Comparison of ENCODE assay signal across 36 cellular contexts in genomic region chr6:33823806-33824205, GRCh38. TPM values are rescaled to one million over a fixed set of nuclear protein-coding genes. Genes with fewer than 3 reads are reported as not detected.
"Had no signal": no experiment of that assay in that cellular context is flagged by ENCODE, and none has a peak within 500 bp of the region (broad histone marks: within the 10 kb centered on the region; RNA-seq: fewer than 3 reads in every experiment).

No MANE protein-coding gene starts in this region.

- ATAC-seq: effector memory CD8-positive, alpha-beta T cell; sciatic nerve; stimulated activated naive CD8-positive, alpha-beta T cell treated with anti-CD3 and anti-CD28 coated beads, Interleukin-15, amount 100 ng/mL, for 72 hours had no signal

- H3K4me2 ChIP-seq: neural progenitor cell, smooth muscle cell had no signal

- H3K36me3 Mint-ChIP-seq: memory B cell, naive B cell, neural progenitor cell had no signal

- DNase-seq: cortex of kidney; effector memory CD8-positive, alpha-beta T cell; erythroblast; esophagus squamous epithelium; glutamatergic neuron; hippocampal formation; kidney glomerular epithelial cell; left ventricle myocardium inferior; naive B cell; nucleus accumbens; posterior cingulate gyrus; retina; stimulated activated CD4-positive, alpha-beta T cell treated with anti-CD3 and anti-CD28 coated beads, Interleukin-12 subunit alpha, Interleukin-12 subunit beta, amount 100 ng/mL, for 4 hours; stimulated activated CD4-positive, alpha-beta T cell treated with anti-CD3 and anti-CD28 coated beads, Interleukin-1b, Interleukin-23, amount 100 ng/mL, for 48 hours; stimulated activated CD4-positive, alpha-beta T cell treated with anti-CD3 and anti-CD28 coated beads, Interleukin-4, amount 100 ng/mL, for 1 hour; stimulated activated CD8-positive, alpha-beta memory T cell treated with anti-CD3 and anti-CD28 coated beads, Interleukin-4, amount 100 ng/mL, for 48 hours; stimulated activated naive CD4-positive, alpha-beta T cell; stimulated activated naive CD8-positive, alpha-beta T cell treated with anti-CD3 and anti-CD28 coated beads, Interleukin-15, amount 100 ng/mL, for 72 hours; trophoblast cell had no signal

- H3K4me3 Mint-ChIP-seq: effector memory CD8-positive, alpha-beta T cell; memory B cell; naive B cell; neural progenitor cell; stimulated activated naive CD8-positive, alpha-beta T cell treated with anti-CD3 and anti-CD28 coated beads, Interleukin-15, amount 100 ng/mL, for 72 hours had no signal

- FAIRE-seq: endometrium, islet of Langerhans had no signal

- H3K9ac ChIP-seq: neural progenitor cell had no signal

- H2AFZ ChIP-seq: neural progenitor cell had no signal

- H3K27me3 ChIP-seq: neural progenitor cell, ovary, vagina had no signal

- H3K9me3 ChIP-seq: esophagus squamous epithelium, heart right ventricle, left ventricle myocardium inferior, ovary, suprapubic skin, vagina had no signal

- H3K27ac Mint-ChIP-seq: effector memory CD8-positive, alpha-beta T cell; memory B cell; naive B cell; stimulated activated naive CD8-positive, alpha-beta T cell treated with anti-CD3 and anti-CD28 coated beads, Interleukin-15, amount 100 ng/mL, for 72 hours had no signal

- H3K9me3 Mint-ChIP-seq: effector memory CD8-positive, alpha-beta T cell; memory B cell; naive B cell; nephron; neural progenitor cell; stimulated activated naive CD8-positive, alpha-beta T cell treated with anti-CD3 and anti-CD28 coated beads, Interleukin-15, amount 100 ng/mL, for 72 hours had no signal

- H3K4me1 Mint-ChIP-seq: memory B cell, naive B cell had no signal

- H3K27ac ChIP-seq: esophagus squamous epithelium, heart right ventricle, left ventricle myocardium inferior, neural progenitor cell, ovary, suprapubic skin, vagina had no signal

- H3K36me3 ChIP-seq: esophagus squamous epithelium, heart right ventricle, left ventricle myocardium inferior, neural progenitor cell, ovary, suprapubic skin, vagina had no signal

- H3K4me3 ChIP-seq: esophagus squamous epithelium, heart right ventricle, left ventricle myocardium inferior, lung, neural progenitor cell, ovary, smooth muscle cell, suprapubic skin, vagina had no signal

- H3K4me1 ChIP-seq: esophagus squamous epithelium, suprapubic skin, vagina had no signal

RNA-seq across cellular contexts. Expression of gene MLN, which starts 20.0 kb away (rescaled TPM):
- total RNA-seq: dermis microvascular lymphatic vessel endothelial cell, esophagus squamous epithelium, heart right ventricle, left colon, left ventricle myocardium inferior, lung, mononuclear cell, ovary, pulmonary artery endothelial cell, sciatic nerve, smooth muscle cell, suprapubic skin, ureter, vagina had no signal
- polyA plus RNA-seq: heart right ventricle, lung, ovary, smooth muscle cell had no signal
